26 cellular contexts compared by ENCODE assay signal in genomic region chr6:53715434-53715833, GRCh38. TPM values are rescaled to one million over a fixed set of nuclear protein-coding genes. Genes with fewer than 3 reads are reported as not detected.
"Had no signal": no experiment of that assay in that cellular context is flagged by ENCODE, and none has a peak within 500 bp of the region (broad histone marks: within the 10 kb centered on the region; RNA-seq: fewer than 3 reads in every experiment).

No MANE protein-coding gene starts in this region.

- H3K36me3 ChIP-seq: colonic mucosa, esophagus muscularis mucosa, esophagus squamous epithelium, gastrocnemius medialis, gastroesophageal sphincter, heart left ventricle, heart right ventricle had no signal

- H3K9me3 Mint-ChIP-seq: dendritic cell treated with granulocyte-macrophage colony-stimulating factor and Interleukin-4, amounts not matched to agents 40 ng/mL and 50 ng/mL, for 4 days; effector memory CD8-positive, alpha-beta T cell; endodermal cell had no signal

- H3K4me3 ChIP-seq: colonic mucosa, coronary artery, dorsolateral prefrontal cortex, esophagus muscularis mucosa, esophagus squamous epithelium, gastrocnemius medialis, gastroesophageal sphincter, heart left ventricle, heart right ventricle had no signal

- H3K4me1 ChIP-seq: colonic mucosa, esophagus muscularis mucosa, esophagus squamous epithelium had no signal

- H3K27ac ChIP-seq: colonic mucosa, coronary artery, dorsolateral prefrontal cortex, epithelial cell of prostate, esophagus muscularis mucosa, esophagus squamous epithelium, foreskin keratinocyte, gastrocnemius medialis, gastroesophageal sphincter, heart left ventricle, heart right ventricle had no signal

- DNase-seq: colonic mucosa; cortex of kidney; dermis blood vessel endothelial cell; dorsolateral prefrontal cortex; effector CD4-positive, alpha-beta T cell; effector CD8-positive, alpha-beta T cell; effector memory CD4-positive, alpha-beta T cell; effector memory CD8-positive, alpha-beta T cell; endodermal cell; erythroblast; esophagus squamous epithelium; foreskin fibroblast; foreskin keratinocyte; foreskin melanocyte; gastrocnemius medialis; glutamatergic neuron; head of caudate nucleus; heart left ventricle; heart right ventricle had no signal

- H3K27ac Mint-ChIP-seq: dendritic cell treated with granulocyte-macrophage colony-stimulating factor and Interleukin-4, amounts not matched to agents 40 ng/mL and 50 ng/mL, for 4 days; effector memory CD8-positive, alpha-beta T cell; endodermal cell had no signal

- H3K27me3 ChIP-seq: colonic mucosa, esophagus muscularis mucosa, foreskin keratinocyte, gastrocnemius medialis, gastroesophageal sphincter had no signal

- H3K4me3 Mint-ChIP-seq: dendritic cell treated with granulocyte-macrophage colony-stimulating factor and Interleukin-4, amounts not matched to agents 40 ng/mL and 50 ng/mL, for 4 days; effector memory CD8-positive, alpha-beta T cell; endodermal cell had no signal

- ATAC-seq: effector memory CD8-positive, alpha-beta T cell; esophagus mucosa; foreskin keratinocyte; gastrocnemius medialis; gastroesophageal sphincter; heart left ventricle; heart right ventricle had no signal

- H3K9me3 ChIP-seq: colonic mucosa, esophagus muscularis mucosa, esophagus squamous epithelium, gastrocnemius medialis, gastroesophageal sphincter, heart left ventricle, heart right ventricle had no signal

RNA-seq across cellular contexts. Expression of gene KLHL31, which starts 49.9 kb away (rescaled TPM):
- total RNA-seq: endothelial cell of umbilical vein had no signal
